ENCODE assay signal across 19 cellular contexts in genomic region chr17:2637422-2637821, GRCh38.
"Had no signal": no experiment of that assay in that cellular context is flagged by ENCODE, and none has a peak within 500 bp of the region (broad histone marks: within the 10 kb centered on the region; RNA-seq: fewer than 3 reads in every experiment).

No MANE protein-coding gene starts in this region.

- H3K27ac ChIP-seq: breast epithelium, left lung, stomach, testis, uterus had no signal

- H3K36me3 ChIP-seq: breast epithelium, uterus had no signal

- H3K4me1 ChIP-seq: breast epithelium, uterus had no signal

- DNase-seq: activated CD4-positive, alpha-beta T cell treated with anti-CD3 and anti-CD28 coated beads, Interleukin-2, amount 10 ng/mL, durations not matched to agents 24 days and 14 days; activated effector memory CD4-positive, alpha-beta T cell treated with Interleukin-2 at 50 U/mL for 16 hours; activated naive CD8-positive, alpha-beta T cell treated with anti-CD3 and anti-CD28 coated beads, Interleukin-2, amount 50 U/mL, for 24 hours; aorta; dermis blood vessel endothelial cell; endodermal cell; kidney; left lung; mammary epithelial cell; occipital lobe; SHP77 treated with DMSO at 0.1 percent for 48 hours; stomach; T-helper 2 cell; testis; uterus had no signal

- H3K9me3 ChIP-seq: breast epithelium, left lung, stomach, testis, uterus had no signal

- H3K9me3 Mint-ChIP-seq: activated CD4-positive, alpha-beta T cell treated with anti-CD3 and anti-CD28 coated beads, Interleukin-2, amount 10 ng/mL, durations not matched to agents 24 days and 14 days; activated naive CD8-positive, alpha-beta T cell treated with anti-CD3 and anti-CD28 coated beads, Interleukin-2, amount 50 U/mL, for 24 hours; endodermal cell; nephron; WTC11 had no signal

- H3K27me3 ChIP-seq: breast epithelium, left lung, stomach, testis, uterus had no signal

- H3K4me3 Mint-ChIP-seq: activated CD4-positive, alpha-beta T cell treated with anti-CD3 and anti-CD28 coated beads, Interleukin-2, amount 10 ng/mL, durations not matched to agents 24 days and 14 days; activated naive CD8-positive, alpha-beta T cell treated with anti-CD3 and anti-CD28 coated beads, Interleukin-2, amount 50 U/mL, for 24 hours; endodermal cell; nephron; WTC11 had no signal

- ATAC-seq: activated naive CD8-positive, alpha-beta T cell treated with anti-CD3 and anti-CD28 coated beads, Interleukin-2, amount 50 U/mL, for 24 hours; left lung; sciatic nerve; WTC11 had no signal

- H3K27ac Mint-ChIP-seq: activated CD4-positive, alpha-beta T cell treated with anti-CD3 and anti-CD28 coated beads, Interleukin-2, amount 10 ng/mL, durations not matched to agents 24 days and 14 days; activated naive CD8-positive, alpha-beta T cell treated with anti-CD3 and anti-CD28 coated beads, Interleukin-2, amount 50 U/mL, for 24 hours had no signal

- H3K27me3 Mint-ChIP-seq: activated CD4-positive, alpha-beta T cell treated with anti-CD3 and anti-CD28 coated beads, Interleukin-2, amount 10 ng/mL, durations not matched to agents 24 days and 14 days; activated naive CD8-positive, alpha-beta T cell treated with anti-CD3 and anti-CD28 coated beads, Interleukin-2, amount 50 U/mL, for 24 hours had no signal

- H3K4me3 ChIP-seq: breast epithelium, left lung, stomach, testis, uterus had no signal
